15 cellular contexts compared by ENCODE assay signal in genomic region chr2:98734157-98734556, GRCh38. TPM values are rescaled to one million over a fixed set of nuclear protein-coding genes. Genes with fewer than 3 reads are reported as not detected.
DNase-seq lines count a peak whose midpoint lies in the region; ATAC-seq, FAIRE-seq and TF ChIP-seq lines count a peak whose summit lies in the region.
"Had no signal": no experiment of that assay in that cellular context is flagged by ENCODE, and none has a peak within 500 bp of the region (broad histone marks: within the 10 kb centered on the region; RNA-seq: fewer than 3 reads in every experiment).

No MANE protein-coding gene starts in this region.

- peak overlapping the region; percentile 93 for H3K27ac Mint-ChIP-seq in activated T-cell treated with anti-CD3 and anti-CD28 coated beads, Interleukin-2, amount 50 U/mL, for 72 hours

- H3K27me3 ChIP-seq in OCI-LY3 (ENCODE audit: low read depth, low read length) (peaks cover 22% of the 10 kb centered on the region), GM12878 (replicated peaks in 1 of 2; ENCODE audit: control insufficient read depth in 2 of 2, insufficient read depth in 2 of 2, low read length in 1 of 2) (no peaks in the 10 kb centered on the region; a peak in 1 of 4 replicates), smooth muscle cell (ENCODE audit: low read depth) (no peaks in the 10 kb centered on the region)
- H3K27me3 ChIP-seq: dorsolateral prefrontal cortex, vagina had no signal

- WGBS in GM12878 (ENCODE audit: insufficient coverage, insufficient replicate concordance, low lambda C conversion rate, missing lambda C conversion rate) = 0% methylated on average over 3 of the region's 3 CpGs
- 40% methylated on average over 3 of the region's 3 CpGs for WGBS in smooth muscle cell (ENCODE audit: low lambda C conversion rate)

- H3K79me2 ChIP-seq in OCI-LY3 (ENCODE audit: low read length) = no peaks in the 10 kb centered on the region
- no peaks in the 10 kb centered on the region; the same call in 1 of the 2 replicates for H3K79me2 ChIP-seq in GM12878 (ENCODE audit: control insufficient read depth, insufficient read depth, low read length)
- H3K79me2 ChIP-seq in smooth muscle cell (ENCODE audit: low read depth) = no peaks in the 10 kb centered on the region

- CTCF ChIA-PET in GM12878 (lab: Yijun Ruan, JAX) = interaction anchor here (1.6 kb wide), 1 partner anchor 37 kb away, joined by 4 read pairs; no protein-coding TSS in a partner anchor

- no peak for ATAC-seq in activated T-cell treated with anti-CD3 and anti-CD28 coated beads, Interleukin-2, amount 50 U/mL, for 72 hours (replicated peaks in 1 of 2)
- ATAC-seq in GM12878 = no peak

- peaks cover 17% of the 10 kb centered on the region in 2 donors for H3K36me3 Mint-ChIP-seq in activated T-cell treated with anti-CD3 and anti-CD28 coated beads, Interleukin-2, amount 50 U/mL, for 72 hours (ENCODE audit: insufficient read depth in 2 of 2)

- no peak for TF ChIP-seq RAD21 in GM12878 (IDR thresholded peaks at IDR 0.05; ENCODE audit: insufficient read depth, low read depth, low read length)

- H3K4me3 ChIP-seq in OCI-LY3 (ENCODE audit: low read length) (no peak overlapping the region), GM12878 (no peak overlapping the region), smooth muscle cell (no peak overlapping the region)
- H3K4me3 ChIP-seq: dorsolateral prefrontal cortex, prostate gland, vagina had no signal

- SMC1A ChIA-PET in GM12878 (lab: Charles Lee; ENCODE audit: uncharacterized antibody, unreplicated experiment) = interaction anchor here (1.1 to 3.1 kb wide), 8 partner anchors 10 to 33 kb away, joined by 3 to 14 read pairs (median 6); no protein-coding TSS in a partner anchor

- H3K4me3 Mint-ChIP-seq in activated T-cell treated with anti-CD3 and anti-CD28 coated beads, Interleukin-2, amount 50 U/mL, for 72 hours = peak overlapping the region; percentile 89 to 96

- H3K4me1 ChIP-seq in OCI-LY3 (ENCODE audit: low read length) (peaks cover 11% of the 10 kb centered on the region), GM12878 (ENCODE audit: control insufficient read depth, insufficient read depth, low read length) (no peaks in the 10 kb centered on the region; the same call in 1 of the 2 replicates), smooth muscle cell (ENCODE audit: low read depth) (peaks cover 5% of the 10 kb centered on the region)
- H3K4me1 ChIP-seq: prostate gland had no signal

- H3K4me1 Mint-ChIP-seq in activated T-cell treated with anti-CD3 and anti-CD28 coated beads, Interleukin-2, amount 50 U/mL, for 72 hours (ENCODE audit: low read depth) = peaks cover 78% of the 10 kb centered on the region

- TF ChIP-seq POLR2A in GM12878 (IDR thresholded peaks at IDR 0.05; ENCODE audit: low read depth, low read length) = no peak

- H3K27me3 Mint-ChIP-seq in activated T-cell treated with anti-CD3 and anti-CD28 coated beads, Interleukin-2, amount 50 U/mL, for 72 hours (ENCODE audit: low read depth) = no peaks in the 10 kb centered on the region

- no peak overlapping the region for H2AFZ ChIP-seq in OCI-LY3 (ENCODE audit: low read depth, low read length)
- H2AFZ ChIP-seq in GM12878 (ENCODE audit: control insufficient read depth, low read depth, low read length) = no peak overlapping the region
- no peak overlapping the region for H2AFZ ChIP-seq in smooth muscle cell (ENCODE audit: low read depth)

- DNase-seq in activated T-cell treated with anti-CD3 and anti-CD28 coated beads, Interleukin-2, amount 50 U/mL, for 72 hours = no peak
- no peak for DNase-seq in activated T-cell treated with anti-CD3 and anti-CD28 coated beads, Interleukin-2, amount 50 U/mL, for 48 hours
- DNase-seq in GM12878 (ENCODE audit: low read depth, low spot score) (no peak), smooth muscle cell (lab: John Stamatoyannopoulos, UW; ENCODE audit: unreplicated experiment) (no peak), GM13977 (ENCODE audit: low spot score) (no peak), NCI-H2081 (lab: John Stamatoyannopoulos, UW) (no peak), occipital lobe (lab: John Stamatoyannopoulos, UW) (no peak)
- DNase-seq: aorta; dorsolateral prefrontal cortex; NCI-H524 treated with DMSO at 0.1 percent for 48 hours; stimulated activated CD4-positive, alpha-beta T cell treated with anti-CD3 and anti-CD28 coated beads, Interleukin-1b, Interleukin-23, amount 100 ng/mL, for 48 hours; stimulated activated CD8-positive, alpha-beta memory T cell treated with anti-CD3 and anti-CD28 coated beads, Interleukin-4, amount 100 ng/mL, for 48 hours had no signal

- no peaks in the 10 kb centered on the region for H3K36me3 ChIP-seq in OCI-LY3 (replicated peaks; ENCODE audit: low read depth, low read length)
- H3K36me3 ChIP-seq in GM12878 (ENCODE audit: control insufficient read depth in 2 of 2, insufficient read depth in 2 of 2, low read length in 1 of 2) = no peaks in the 10 kb centered on the region
- H3K36me3 ChIP-seq in smooth muscle cell (ENCODE audit: low read depth) = no peaks in the 10 kb centered on the region
- H3K36me3 ChIP-seq: prostate gland, vagina had no signal

- H3K4me2 ChIP-seq in OCI-LY3 (ENCODE audit: low read length) = 0 out of 2 replicates have a peak overlapping the region, but pooled peaks have one; percentile 0
- H3K4me2 ChIP-seq in GM12878 (ENCODE audit: control insufficient read depth, insufficient read depth) = peak overlapping the region; percentile 30; the same call in 1 of the 2 replicates
- peak overlapping the region; percentile 67 for H3K4me2 ChIP-seq in smooth muscle cell

- intact Hi-C loops in GM12878 (cut with micrococcal nuclease; ENCODE audit: unreplicated experiment) = no loop called here

- no peak overlapping the region for H3K9ac ChIP-seq in OCI-LY3 (ENCODE audit: low read length)
- H3K9ac ChIP-seq in GM12878 (ENCODE audit: control insufficient read depth, insufficient read depth, low read length) = no peak overlapping the region
- no peak overlapping the region for H3K9ac ChIP-seq in smooth muscle cell (ENCODE audit: low read depth)

- no TSS peak for BruUV-seq in GM12878 (replicated peaks; lab: Mats Ljungman, UMichigan)

- H3K9me3 ChIP-seq in OCI-LY3 (ENCODE audit: insufficient read depth, low read length) = no peaks in the 10 kb centered on the region
- H3K9me3 ChIP-seq in GM12878 (replicated peaks; ENCODE audit: control insufficient read depth, insufficient read depth, low read length) = no peaks in the 10 kb centered on the region; the same call in 2 of the 3 replicates
- H3K9me3 ChIP-seq in smooth muscle cell (replicated peaks; ENCODE audit: low read depth) = no peaks in the 10 kb centered on the region
- H3K9me3 ChIP-seq: prostate gland, vagina had no signal

- H3K9me3 Mint-ChIP-seq in activated T-cell treated with anti-CD3 and anti-CD28 coated beads, Interleukin-2, amount 50 U/mL, for 72 hours = peaks cover 0 to 6% of the 10 kb centered on the region in 2 donors

- H3K27ac ChIP-seq in OCI-LY3 (ENCODE audit: low read length) (no peak overlapping the region), GM12878 (ENCODE audit: control insufficient read depth, insufficient read depth) (no peak overlapping the region), smooth muscle cell (ENCODE audit: low read depth) (peak overlapping the region; percentile 64)
- H3K27ac ChIP-seq: prostate gland, vagina had no signal

- RAD21 ChIA-PET in GM12878 (lab: Charles Lee; ENCODE audit: unreplicated experiment) = interaction anchor here (1.6 kb wide), 1 partner anchor 33 kb away, joined by 4 read pairs; no protein-coding TSS in a partner anchor

- POLR2A ChIA-PET in GM12878 (lab: Charles Lee) = interaction anchor here (0.7 kb wide), 1 partner anchor 25 kb away, joined by 3 read pairs; no protein-coding TSS in a partner anchor

- H3F3A ChIP-seq in smooth muscle cell (ENCODE audit: low read depth) = peaks cover 12% of the 10 kb centered on the region

- in situ Hi-C loops in GM12878 (cut with MboI) = no loop called here
- in situ Hi-C loops in GM13977 (cut with MboI; ENCODE audit: low pct_unique_long_range_greater_than_20kb, low sequenced_read_pairs, unreplicated experiment) = no loop called here

- no peaks in the 10 kb centered on the region for H4K20me1 ChIP-seq in OCI-LY3 (ENCODE audit: insufficient read depth, low read length)
- H4K20me1 ChIP-seq in GM12878 (ENCODE audit: control insufficient read depth, insufficient read depth) = no peaks in the 10 kb centered on the region; the same call in 1 of the 2 replicates
- no peaks in the 10 kb centered on the region for H4K20me1 ChIP-seq in smooth muscle cell (ENCODE audit: low read depth)

- no peak for FAIRE-seq in GM12878 (lab: Jason Lieb, UNC)

- TF ChIP-seq CTCF in OCI-LY3 (IDR thresholded peaks at IDR 0.05; ENCODE audit: low read depth, low read length) (no peak), GM12878 (IDR thresholded peaks at IDR 0.05 in 2 of 3, conservative IDR thresholded peaks at IDR 0.05 in 1 of 3; ENCODE audit: control insufficient read depth in 2 of 3, extremely low read depth in 1 of 3, insufficient read depth in 1 of 3, low read depth in 3 of 3, low read length in 3 of 3) (no peak), smooth muscle cell (IDR thresholded peaks at IDR 0.05; ENCODE audit: borderline replicate concordance, insufficient read depth, poor library complexity, severe bottlenecking) (no peak), GM13977 (IDR thresholded peaks at IDR 0.05; ENCODE audit: extremely low read depth, insufficient read depth, missing control alignments) (no peak)

- TF ChIP-seq EP300 in GM12878 (IDR thresholded peaks at IDR 0.05; ENCODE audit: borderline replicate concordance in 1 of 2, control insufficient read depth in 1 of 2, low read depth in 2 of 2, low read length in 2 of 2) = no peak

TF ChIP-seq in GM12878, 131 proteins besides CTCF, POLR2A, EP300 and RAD21 (continues in another document):
- TF ChIP-seq DPF2 (IDR thresholded peaks at IDR 0.05) = no peak

RNA-seq across cellular contexts. Expression of gene MGAT4A, which starts 3.2 kb away (rescaled TPM):
- 100 to 1,000 TPM; 108 to 109 TPM for total RNA-seq in activated T-cell treated with anti-CD3 and anti-CD28 coated beads, Interleukin-2, amount 50 U/mL, for 72 hours
- total RNA-seq in GM12878 (2013; cell fraction: nucleolus; rRNA removed) = 42.2 and 48.0 TPM in 2 replicates
- 12.8 and 13.2 TPM in 2 replicates for total RNA-seq in GM12878 (2014; rRNA removed)
- 16.8 and 18.4 TPM in 2 replicates for total RNA-seq in GM12878 (2014; rRNA removed; fragmentation: Illumina TruSeq; extraction: Trizol)
- total RNA-seq in GM12878 (2021) = 23.1 and 23.4 TPM in 2 replicates
- 3.3 TPM for polyA plus RNA-seq in GM12878 (2011; ENCODE audit: low read depth)
- polyA plus RNA-seq in GM12878 (2011; rRNA removed) = 4.3 and 9.5 TPM in 2 replicates
- 1.2 and 2.1 TPM in 2 replicates for polyA plus RNA-seq in GM12878 (2011; cell fraction: cytosol; rRNA removed)
- 2.4 and 2.7 TPM in 2 replicates for polyA plus RNA-seq in GM12878 (2011; cell fraction: nucleus; rRNA removed)
- polyA plus RNA-seq in GM12878 (2012) = 2.3 and 4.2 TPM in 2 replicates
- 13.3 and 13.6 TPM in 2 replicates for polyA plus RNA-seq in GM12878 (2014; fragmentation: Illumina TruSeq; extraction: Trizol)
- polyA plus RNA-seq in GM12878 (2014; fragmentation: Nextera tagmentation; extraction: Ambion mirVana) = 10 to 100 TPM; 10.2 to 11.9 TPM
- 8.6 and 13.8 TPM in 2 replicates for polyA plus RNA-seq in GM12878 (2014; rRNA removed)
- polyA plus RNA-seq in GM12878 (2016; fragmentation: Nextera tagmentation; extraction: Ambion mirVana) = 10 to 100 TPM; 18.4 to 22.7 TPM
- polyA minus RNA-seq in GM12878 (2011; rRNA and poly(A)+ RNA removed) = 4.2 and 9.4 TPM in 2 replicates
- polyA minus RNA-seq in GM12878 (2011; cell fraction: cytosol; rRNA and poly(A)+ RNA removed) = 0.67 and 1.6 TPM in 2 replicates
- polyA minus RNA-seq in GM12878 (2011; cell fraction: nucleus; rRNA and poly(A)+ RNA removed) = 3.1 and 4.4 TPM in 2 replicates
- 3.3 and 8.9 TPM in 2 replicates for total RNA-seq in smooth muscle cell
- polyA plus RNA-seq in smooth muscle cell = 0.12 and 1.4 TPM in 2 replicates
- 40.7 TPM for total RNA-seq in occipital lobe

Comparison
In these comparisons a context has a peak if more than half of its experiments do, and no peak if none do; other contexts are left out.
1. H3K4me2 ChIP-seq: peak in every context shown above with its lines; median percentile 67 in smooth muscle cell; 30 in GM12878; 0 in OCI-LY3.